ENCODE assay signal across 8 cellular contexts in genomic region chr11:46554205-46555162, GRCh38. TPM values are rescaled to one million over a fixed set of nuclear protein-coding genes. Genes with fewer than 3 reads are reported as not detected.
DNase-seq lines count a peak whose midpoint lies in the region; ATAC-seq and TF ChIP-seq lines count a peak whose summit lies in the region.

No MANE protein-coding gene starts in this region.

- TF ChIP-seq CTCF in gastrocnemius medialis (IDR thresholded peaks at IDR 0.05 in 4 of 5, conservative IDR thresholded peaks at IDR 0.05 in 1 of 5), result no peak

- peak overlapping the region; percentile 74 for H3K27ac Mint-ChIP-seq in activated T-cell treated with anti-CD3 and anti-CD28 coated beads, Interleukin-2, amount 50 U/mL, for 24 hours
- peak overlapping the region; percentile 94 for H3K27ac Mint-ChIP-seq in T-helper 17 cell

- peaks cover 56% of the 10 kb centered on the region for H3K4me1 Mint-ChIP-seq in activated T-cell treated with anti-CD3 and anti-CD28 coated beads, Interleukin-2, amount 50 U/mL, for 24 hours (ENCODE audit: low read depth)
- peaks cover 51% of the 10 kb centered on the region for H3K4me1 Mint-ChIP-seq in T-helper 17 cell

- H3K36me3 ChIP-seq in gastrocnemius medialis, result no peaks in the 10 kb centered on the region

- no peak overlapping the region for H3K4me3 Mint-ChIP-seq in activated T-cell treated with anti-CD3 and anti-CD28 coated beads, Interleukin-2, amount 50 U/mL, for 24 hours
- H3K4me3 Mint-ChIP-seq in T-helper 17 cell, result peak overlapping the region; percentile 12

- H3K27me3 ChIP-seq in gastrocnemius medialis, result no peaks in the 10 kb centered on the region

- peaks cover 33 to 36% of the 10 kb centered on the region in 2 donors for H3K4me1 ChIP-seq in gastrocnemius medialis

- in situ Hi-C loops in gastrocnemius medialis (cut with MboI; ENCODE audit: low sequenced_read_pairs in 4 of 4), result no loop called here

- no peaks in the 10 kb centered on the region for H3K9me3 Mint-ChIP-seq in activated T-cell treated with anti-CD3 and anti-CD28 coated beads, Interleukin-2, amount 50 U/mL, for 24 hours

- H3K9me3 ChIP-seq in T-helper 17 cell (ENCODE audit: control insufficient read depth, low read length, poor library complexity, severe bottlenecking), result no peaks in the 10 kb centered on the region
- H3K9me3 ChIP-seq in gastrocnemius medialis, result no peaks in the 10 kb centered on the region

- H3K4me3 ChIP-seq in gastrocnemius medialis, result peak overlapping the region in 1 of 4 donors; percentile 37

- peak overlapping the region; percentile 79 to 90 (median 84) for H3K27ac ChIP-seq in gastrocnemius medialis

- no peaks in the 10 kb centered on the region for H3K27me3 Mint-ChIP-seq in activated T-cell treated with anti-CD3 and anti-CD28 coated beads, Interleukin-2, amount 50 U/mL, for 24 hours
- no peaks in the 10 kb centered on the region for H3K27me3 Mint-ChIP-seq in T-helper 17 cell

- no peak for ATAC-seq in T-helper 17 cell
- peak; percentile 97 for ATAC-seq in gastrocnemius medialis
- ATAC-seq in HG02938 (IDR thresholded peaks at IDR 0.05; ENCODE audit: unreplicated experiment), result no peak
- no peak for ATAC-seq in GM21723 (IDR thresholded peaks at IDR 0.05; ENCODE audit: unreplicated experiment)

- intact Hi-C loops in gastrocnemius medialis (cut with DNase I; ENCODE audit: low total_unique reads), result loop anchor here (2.0 to 5.0 kb wide), 2 partner anchors 38 to 62 kb away; partner anchors contain the start of genes AMBRA1, ATG13 and HARBI1

- peaks cover 17% of the 10 kb centered on the region for H3K36me3 Mint-ChIP-seq in activated T-cell treated with anti-CD3 and anti-CD28 coated beads, Interleukin-2, amount 50 U/mL, for 24 hours (ENCODE audit: low read depth)
- no peaks in the 10 kb centered on the region for H3K36me3 Mint-ChIP-seq in T-helper 17 cell (ENCODE audit: low read depth)

- no peak for DNase-seq in activated T-cell treated with anti-CD3 and anti-CD28 coated beads, Interleukin-2, amount 50 U/mL, for 24 hours
- DNase-seq in activated T-cell treated with anti-CD3 and anti-CD28 coated beads, Interleukin-2, amount 50 U/mL, for 1 hour, result no peak
- DNase-seq in T-helper 17 cell (no peak), glomerular visceral epithelial cell (ENCODE audit: extremely low spot score) (peak; percentile 52), gastrocnemius medialis (peak in 1 of 2 donors; percentile 20), HUDEP-2 (lab: John Stamatoyannopoulos, UW; ENCODE audit: unreplicated experiment in 76 of 76) (no peak)

- TF ChIP-seq POLR2A in gastrocnemius medialis (IDR thresholded peaks at IDR 0.05), result no peak

RNA-seq across cellular contexts. Expression of gene AMBRA1, which starts 39.3 kb away (rescaled TPM):
- total RNA-seq in T-helper 17 cell (10 to 100 TPM; 47.3 to 52.2 TPM), gastrocnemius medialis (10 to 100 TPM; 17.3 to 24.3 (median 20.7) TPM)

Comparison
In these comparisons a context has a peak if more than half of its experiments do, and no peak if none do; other contexts are left out.
1. ATAC-seq: peak in gastrocnemius medialis (2 of 2); none in T-helper 17 cell (single experiment), HG02938 (single experiment) and GM21723 (single experiment).